ENCODE assay signal across 16 cellular contexts in the genomic region with DNA sequence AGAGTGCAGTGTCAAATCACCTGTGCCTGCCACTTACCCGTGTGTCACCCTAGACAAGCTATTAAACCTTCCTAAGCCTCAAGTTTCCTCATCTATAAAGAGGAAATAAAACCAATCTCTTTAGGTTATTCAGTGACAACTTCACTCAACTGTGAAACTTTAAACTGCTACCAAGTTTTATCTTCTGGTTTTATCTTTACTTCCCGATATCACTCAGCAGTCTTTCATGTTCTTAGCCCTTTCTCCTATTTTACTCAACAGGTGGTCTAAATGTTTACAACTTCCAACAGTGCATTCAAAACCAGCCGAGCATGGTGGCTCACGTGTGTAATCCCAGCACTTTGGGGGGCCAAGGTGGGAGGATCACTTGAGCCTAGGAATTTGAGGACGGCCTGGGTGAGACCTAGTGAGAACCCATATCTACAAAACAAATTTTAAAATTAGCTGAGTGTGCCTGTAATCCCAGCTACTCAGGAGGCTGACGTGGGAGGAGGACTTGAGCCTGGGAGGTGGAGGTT. TPM values are rescaled to one million over a fixed set of nuclear protein-coding genes. Genes with fewer than 3 reads are reported as not detected.
DNase-seq lines count a peak whose midpoint lies in the region; ATAC-seq, FAIRE-seq and TF ChIP-seq lines count a peak whose summit lies in the region.
"Had no signal": no experiment of that assay in that cellular context is flagged by ENCODE, and none has a peak within 500 bp of the region (broad histone marks: within the 10 kb centered on the region; RNA-seq: fewer than 3 reads in every experiment).

No MANE protein-coding gene starts in this region.

- H4K8ac ChIP-seq in mesendoderm (ENCODE audit: low read depth, low read length) = no peak overlapping the region

- H3K4me1 ChIP-seq in OCI-LY7 (ENCODE audit: insufficient read depth, low read length, poor library complexity, severe bottlenecking) = peaks cover 10% of the 10 kb centered on the region
- H3K4me1 ChIP-seq in mesendoderm (ENCODE audit: control insufficient read depth, low read depth, low read length) = peaks cover 2% of the 10 kb centered on the region

- H3K18ac ChIP-seq in mesendoderm (ENCODE audit: low read length) = no peak overlapping the region

- no peaks in the 10 kb centered on the region for H3K36me3 Mint-ChIP-seq in mesothelial cell of epicardium

- H3K9me3 ChIP-seq in OCI-LY7 (ENCODE audit: low read length) = no peaks in the 10 kb centered on the region
- H3K9me3 ChIP-seq: gastrocnemius medialis had no signal

- H3K23ac ChIP-seq in mesendoderm (ENCODE audit: low read length) = no peak overlapping the region

- H3K56ac ChIP-seq in mesendoderm (ENCODE audit: low read length) = no peak overlapping the region

- TF ChIP-seq CTCF in OCI-LY7 (conservative IDR thresholded peaks at IDR 0.05; ENCODE audit: low read length) = no peak
- no peak for TF ChIP-seq CTCF in mesothelial cell of epicardium (IDR thresholded peaks at IDR 0.05; ENCODE audit: unreplicated experiment)

- H3K36me3 ChIP-seq in OCI-LY7 (ENCODE audit: insufficient read depth, low read length) = no peaks in the 10 kb centered on the region
- H3K36me3 ChIP-seq in mesendoderm (ENCODE audit: control insufficient read depth, insufficient read depth, low read length) = no peaks in the 10 kb centered on the region
- H3K36me3 ChIP-seq: gastrocnemius medialis had no signal

- no peaks in the 10 kb centered on the region for H3K79me1 ChIP-seq in mesendoderm (ENCODE audit: low read length)

- H3K4me3 ChIP-seq in OCI-LY7 (ENCODE audit: low read depth, low read length, poor library complexity, severe bottlenecking) = no peak overlapping the region
- no peak overlapping the region for H3K4me3 ChIP-seq in mesendoderm (ENCODE audit: low read length)
- H3K4me3 ChIP-seq: gastrocnemius medialis had no signal

- peak overlapping the region; percentile 2; the same call in 1 of the 2 replicates for H3K4me2 ChIP-seq in OCI-LY7 (ENCODE audit: low read length)
- no peak overlapping the region for H3K4me2 ChIP-seq in mesendoderm (ENCODE audit: low read length)

- no peak overlapping the region for H2BK15ac ChIP-seq in mesendoderm (replicated peaks; ENCODE audit: low read depth)

- no peak overlapping the region for H3K27ac Mint-ChIP-seq in mesothelial cell of epicardium

- no peak overlapping the region for H2BK5ac ChIP-seq in mesendoderm (ENCODE audit: low read length)

- no peak overlapping the region for H3K27ac ChIP-seq in OCI-LY7 (ENCODE audit: low read depth, low read length, poor library complexity, severe bottlenecking)
- H3K27ac ChIP-seq in mesendoderm (ENCODE audit: low read depth, low read length) = no peak overlapping the region
- H3K27ac ChIP-seq: gastrocnemius medialis had no signal

- FAIRE-seq in frontal cortex (lab: Jason Lieb, UNC) = no peak

- CTCF ChIA-PET in OCI-LY7 (lab: Charles Lee; ENCODE audit: unreplicated experiment) = interaction anchor here (1.3 kb wide), 1 partner anchor 232 kb away, joined by 4 read pairs; no protein-coding TSS in a partner anchor

- H4K5ac ChIP-seq in mesendoderm (ENCODE audit: low read length) = no peak overlapping the region

- WGBS in mesendoderm (ENCODE audit: extremely low coverage, insufficient coverage, low lambda C conversion rate) = no CpG with 5 or more reads among the region's 6 CpGs

- H3K79me2 ChIP-seq in OCI-LY7 (ENCODE audit: insufficient read depth, low read depth, low read length) (no peaks in the 10 kb centered on the region), mesendoderm (ENCODE audit: control insufficient read depth, insufficient read depth, low read length) (no peaks in the 10 kb centered on the region)

- H4K20me1 ChIP-seq in OCI-LY7 (ENCODE audit: insufficient read depth, low read length) = no peaks in the 10 kb centered on the region

- H3K4me1 Mint-ChIP-seq in mesothelial cell of epicardium = peaks cover 5% of the 10 kb centered on the region

- no peak overlapping the region; the same call in 1 of the 2 replicates for H2AFZ ChIP-seq in OCI-LY7 (ENCODE audit: low read length)

- peak; percentile 50 for ATAC-seq in GM18511 (IDR thresholded peaks at IDR 0.05; ENCODE audit: unreplicated experiment)
- ATAC-seq in GM19351 (IDR thresholded peaks at IDR 0.05; ENCODE audit: unreplicated experiment) = no peak
- ATAC-seq: gastrocnemius medialis, Right ventricle myocardium inferior had no signal

- POLR2A ChIA-PET in OCI-LY7 (lab: Charles Lee) = interaction anchor here (0.6 to 1.2 kb wide), 4 partner anchors 15 to 1553 kb away, joined by 3 to 4 read pairs (median 3); no protein-coding TSS in a partner anchor

- H3K9ac ChIP-seq in mesendoderm (ENCODE audit: low read length) = no peak overlapping the region

- intact Hi-C loops in OCI-LY7 (cut with micrococcal nuclease; ENCODE audit: unreplicated experiment) = loop anchor here (5.0 kb wide), 1 partner anchor 343 kb away; no protein-coding TSS in a partner anchor

- no peak overlapping the region for H3K4ac ChIP-seq in mesendoderm (ENCODE audit: low read depth, low read length)

- no peaks in the 10 kb centered on the region for H3K9me2 ChIP-seq in OCI-LY7 (ENCODE audit: insufficient read depth, low read length)

- H3K27me3 ChIP-seq in mesendoderm (ENCODE audit: insufficient read depth, low read length, poor library complexity) = no peaks in the 10 kb centered on the region
- H3K27me3 ChIP-seq: gastrocnemius medialis had no signal

- H2AK5ac ChIP-seq in mesendoderm (ENCODE audit: low read length) = no peak overlapping the region

- peaks cover 14% of the 10 kb centered on the region for H3K27me3 Mint-ChIP-seq in mesothelial cell of epicardium (ENCODE audit: low read depth)

- BruUV-seq in OCI-LY7 (replicated peaks; lab: Mats Ljungman, UMichigan) = no TSS peak

- H2BK120ac ChIP-seq in mesendoderm (ENCODE audit: low read depth, low read length) = no peak overlapping the region

- no peaks in the 10 kb centered on the region for H3K9me3 Mint-ChIP-seq in mesothelial cell of epicardium

- no peak overlapping the region for H3K4me3 Mint-ChIP-seq in mesothelial cell of epicardium

- DNase-seq in NOMO-1 treated with DMSO at 0.1 percent for 48 hours (lab: John Stamatoyannopoulos, UW; ENCODE audit: unreplicated experiment) (peak; percentile 31), NOMO-1 treated with dmso at 0.1 percent for 144 hours (lab: John Stamatoyannopoulos, UW; ENCODE audit: unreplicated experiment) (no peak), OCI-LY7 (ENCODE audit: low spot score) (peak; percentile 14), mesendoderm (peak; percentile 70), mesothelial cell of epicardium (ENCODE audit: low spot score in 2 of 2, unreplicated experiment in 2 of 2) (no peak), frontal cortex (ENCODE audit: low spot score in 2 of 2) (no peak)
- DNase-seq: central memory CD4-positive, alpha-beta T cell; gastrocnemius medialis; H7; mammary epithelial cell; NCI-H2081; NCI-H82; T1000 had no signal

RNA-seq across cellular contexts. Expression of a gene that starts 59.6 kb away (rescaled TPM):
- total RNA-seq in OCI-LY7 (2014; rRNA removed; shearing (Covaris generic)) = 50.1 and 54.5 TPM in 2 replicates
- total RNA-seq in OCI-LY7 (2022) = 40.1 and 41.0 TPM in 2 replicates
- polyA plus RNA-seq in mesendoderm (2013, experiment 1 of 2) = 23.1 TPM
- 22.8 TPM for polyA plus RNA-seq in mesendoderm (2013, experiment 2 of 2)
- total RNA-seq in mesothelial cell of epicardium = 33.6 to 35.0 TPM (median 33.7 TPM) in 3 replicates
- 46.9 TPM for total RNA-seq in frontal cortex

RNA-seq across cellular contexts. Expression of a gene that starts 59.7 kb away (rescaled TPM):
- total RNA-seq in OCI-LY7 (2014; rRNA removed; shearing (Covaris generic)) = 5.4 and 6.8 TPM in 2 replicates
- total RNA-seq in OCI-LY7 (2022) = 11.3 and 11.4 TPM in 2 replicates
- polyA plus RNA-seq in mesendoderm (2013, experiment 1 of 2) = 21.3 TPM
- 21.0 TPM for polyA plus RNA-seq in mesendoderm (2013, experiment 2 of 2)
- total RNA-seq in mesothelial cell of epicardium = 9.5 to 10.6 TPM (median 9.9 TPM) in 3 replicates
- 6.9 TPM for total RNA-seq in frontal cortex

Comparison
In these comparisons a context has a peak if more than half of its experiments do, and no peak if none do; other contexts are left out.
1. DNase-seq: peak in NOMO-1 treated with DMSO at 0.1 percent for 48 hours (single experiment), OCI-LY7 (single experiment) and mesendoderm (single experiment); none in NOMO-1 treated with dmso at 0.1 percent for 144 hours (single experiment), mesothelial cell of epicardium (0 of 2) and frontal cortex (0 of 2).